24 cellular contexts compared by ENCODE assay signal in the genomic region with DNA sequence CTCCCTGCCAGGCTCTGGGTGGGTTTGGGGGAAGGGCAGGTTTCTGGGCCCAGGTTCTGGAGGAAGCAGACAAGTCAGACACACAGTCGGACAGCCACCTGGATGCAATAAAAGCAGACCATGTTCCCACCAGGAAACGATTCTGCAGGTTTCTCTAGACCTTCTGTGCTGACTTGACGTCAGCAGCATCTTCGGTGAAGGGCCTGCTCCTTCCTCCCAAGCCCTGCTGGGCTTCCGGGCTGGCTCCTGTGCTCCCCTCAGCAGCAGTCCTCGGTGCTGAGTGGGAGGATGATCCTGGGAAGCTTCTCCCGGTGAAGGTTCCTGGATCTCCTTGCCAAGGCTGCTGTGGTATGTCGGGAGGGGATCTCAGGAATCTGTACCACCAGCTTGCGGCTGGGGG.
"Had no signal": no experiment of that assay in that cellular context is flagged by ENCODE, and none has a peak within 500 bp of the region (broad histone marks: within the 10 kb centered on the region; RNA-seq: fewer than 3 reads in every experiment).

No MANE protein-coding gene starts in this region.

- H3K27ac ChIP-seq: body of pancreas, coronary artery, heart left ventricle, prostate gland, skin epidermis had no signal

- H3K9me3 ChIP-seq: body of pancreas, heart left ventricle, prostate gland had no signal

- H3K4me1 Mint-ChIP-seq: stimulated activated effector memory CD8-positive, alpha-beta T cell treated with anti-CD3 and anti-CD28 coated beads, Interleukin-12 subunit alpha, Interleukin-12 subunit beta, amount 100 ng/mL, for 72 hours had no signal

- H3K36me3 Mint-ChIP-seq: activated naive CD8-positive, alpha-beta T cell; natural killer cell treated with Interleukin-12 subunit alpha and Interleukin-12 subunit beta and Interleukin-15 and Interleukin-18, amount 100 ng/mL, for 72 hours; stimulated activated effector memory CD8-positive, alpha-beta T cell treated with anti-CD3 and anti-CD28 coated beads, Interleukin-12 subunit alpha, Interleukin-12 subunit beta, amount 100 ng/mL, for 72 hours; type B pancreatic cell had no signal

- H3K27me3 Mint-ChIP-seq: activated CD8-positive, alpha-beta T cell treated with anti-CD3 and anti-CD28 coated beads for 36 hours; type B pancreatic cell had no signal

- H3K4me1 ChIP-seq: body of pancreas, prostate gland had no signal

- H3K36me3 ChIP-seq: heart left ventricle, prostate gland had no signal

- H3K4me3 ChIP-seq: body of pancreas, coronary artery, heart left ventricle, prostate gland, skin epidermis had no signal

- DNase-seq: activated CD4-positive, alpha-beta T cell treated with anti-CD3 and anti-CD28 coated beads for 1 hour; activated CD4-positive, alpha-beta T cell treated with anti-CD3 and anti-CD28 coated beads, Interleukin-2, amount 50 U/mL, for 1 hour; activated CD8-positive, alpha-beta T cell treated with anti-CD3 and anti-CD28 coated beads for 36 hours; activated naive CD4-positive, alpha-beta T cell; activated T-cell treated with anti-CD3 and anti-CD28 coated beads, Interleukin-2, amount 50 U/mL, for 72 hours; aorta; body of pancreas; cerebellar nuclear complex; effector memory CD8-positive, alpha-beta T cell; erythroblast; heart left ventricle; retina; stimulated activated CD4-positive, alpha-beta T cell treated with anti-CD3 and anti-CD28 coated beads, Interleukin-12 subunit alpha, Interleukin-12 subunit beta, amount 100 ng/mL, for 4 hours; stimulated activated CD4-positive, alpha-beta T cell treated with anti-CD3 and anti-CD28 coated beads, Interleukin-4, amount 100 ng/mL, for 1 hour; T-helper 2 cell had no signal

- H3K9me3 Mint-ChIP-seq: activated CD8-positive, alpha-beta T cell treated with anti-CD3 and anti-CD28 coated beads for 36 hours; activated T-cell treated with anti-CD3 and anti-CD28 coated beads, Interleukin-2, amount 50 U/mL, for 72 hours; effector memory CD8-positive, alpha-beta T cell; natural killer cell treated with Interleukin-12 subunit alpha and Interleukin-12 subunit beta and Interleukin-15 and Interleukin-18, amount 100 ng/mL, for 72 hours; stimulated activated effector memory CD8-positive, alpha-beta T cell treated with anti-CD3 and anti-CD28 coated beads, Interleukin-12 subunit alpha, Interleukin-12 subunit beta, amount 100 ng/mL, for 72 hours; stimulated activated naive CD8-positive, alpha-beta T cell treated with anti-CD3 and anti-CD28 coated beads, Interleukin-15, Interleukin-2, amounts not matched to agents 100 ng/mL and 50 ng/mL, for 24 hours; type B pancreatic cell had no signal

- H3K4me3 Mint-ChIP-seq: activated CD8-positive, alpha-beta T cell treated with anti-CD3 and anti-CD28 coated beads for 36 hours; activated naive CD8-positive, alpha-beta T cell; activated T-cell treated with anti-CD3 and anti-CD28 coated beads, Interleukin-2, amount 50 U/mL, for 72 hours; effector memory CD8-positive, alpha-beta T cell; natural killer cell treated with Interleukin-12 subunit alpha and Interleukin-12 subunit beta and Interleukin-15 and Interleukin-18, amount 100 ng/mL, for 72 hours; stimulated activated effector memory CD8-positive, alpha-beta T cell treated with anti-CD3 and anti-CD28 coated beads, Interleukin-12 subunit alpha, Interleukin-12 subunit beta, amount 100 ng/mL, for 72 hours; stimulated activated naive CD8-positive, alpha-beta T cell treated with anti-CD3 and anti-CD28 coated beads, Interleukin-15, Interleukin-2, amounts not matched to agents 100 ng/mL and 50 ng/mL, for 24 hours; type B pancreatic cell had no signal

- H3K27ac Mint-ChIP-seq: activated CD8-positive, alpha-beta T cell treated with anti-CD3 and anti-CD28 coated beads for 36 hours; activated naive CD8-positive, alpha-beta T cell; activated T-cell treated with anti-CD3 and anti-CD28 coated beads, Interleukin-2, amount 50 U/mL, for 72 hours; effector memory CD8-positive, alpha-beta T cell; natural killer cell treated with Interleukin-12 subunit alpha and Interleukin-12 subunit beta and Interleukin-15 and Interleukin-18, amount 100 ng/mL, for 72 hours; stimulated activated effector memory CD8-positive, alpha-beta T cell treated with anti-CD3 and anti-CD28 coated beads, Interleukin-12 subunit alpha, Interleukin-12 subunit beta, amount 100 ng/mL, for 72 hours; stimulated activated naive CD8-positive, alpha-beta T cell treated with anti-CD3 and anti-CD28 coated beads, Interleukin-15, Interleukin-2, amounts not matched to agents 100 ng/mL and 50 ng/mL, for 24 hours; type B pancreatic cell had no signal

- H3K27me3 ChIP-seq: body of pancreas had no signal

- ATAC-seq: activated CD8-positive, alpha-beta T cell treated with anti-CD3 and anti-CD28 coated beads for 36 hours; activated T-cell treated with anti-CD3 and anti-CD28 coated beads, Interleukin-2, amount 50 U/mL, for 72 hours; body of pancreas; effector memory CD8-positive, alpha-beta T cell; heart left ventricle; natural killer cell treated with Interleukin-12 subunit alpha and Interleukin-12 subunit beta and Interleukin-15 and Interleukin-18, amount 100 ng/mL, for 72 hours; sciatic nerve; stimulated activated effector memory CD8-positive, alpha-beta T cell treated with anti-CD3 and anti-CD28 coated beads, Interleukin-12 subunit alpha, Interleukin-12 subunit beta, amount 100 ng/mL, for 72 hours had no signal
